Comparison of ENCODE assay signal across 19 cellular contexts in the genomic region with DNA sequence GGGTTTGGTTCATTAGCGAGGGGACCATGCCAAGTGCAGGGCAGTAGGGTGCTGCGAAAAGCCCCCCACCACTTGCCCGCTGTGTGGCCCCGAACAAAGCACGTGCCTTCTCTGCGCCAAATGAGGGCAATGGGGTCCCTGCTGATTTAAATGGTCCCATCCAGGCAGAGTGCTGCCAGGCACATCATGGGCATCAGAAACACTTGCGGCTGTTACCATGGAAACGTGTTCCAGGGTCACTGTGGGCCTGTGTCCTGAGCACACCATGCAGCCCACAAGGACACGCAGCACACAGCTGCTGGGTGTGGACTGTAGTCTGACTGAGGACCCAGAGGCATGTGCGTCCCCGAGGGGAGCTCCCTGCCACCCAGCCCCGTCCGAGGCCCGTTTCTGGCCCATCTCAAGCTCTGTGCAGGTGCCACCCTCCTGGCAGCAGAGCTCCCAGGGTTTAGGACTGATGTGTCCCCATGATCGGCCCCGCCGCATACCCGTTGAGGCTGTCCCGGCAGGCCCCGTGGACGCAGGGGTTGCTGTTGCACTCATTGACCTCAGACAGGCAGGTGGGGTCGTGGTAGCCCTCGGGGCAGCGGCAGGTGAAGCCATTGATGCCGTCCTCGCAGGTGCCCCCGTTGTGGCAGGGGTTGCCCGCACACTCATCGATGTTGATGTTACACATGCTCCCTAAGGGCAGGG.
"Had no signal": no experiment of that assay in that cellular context is flagged by ENCODE, and none has a peak within 500 bp of the region (broad histone marks: within the 10 kb centered on the region; RNA-seq: fewer than 3 reads in every experiment).

No MANE protein-coding gene starts in this region.

- H3K27me3 ChIP-seq: breast epithelium, foreskin keratinocyte, ovary, vagina had no signal

- ATAC-seq: foreskin keratinocyte, left ventricle myocardium superior, natural killer cell, T-helper 17 cell had no signal

- H3K27ac ChIP-seq: foreskin keratinocyte, ovary, prostate gland, vagina had no signal

- DNase-seq: activated B cell treated with CpG ODN at 0.5 μM for 24 hours; activated CD4-positive, alpha-beta T cell treated with anti-CD3 and anti-CD28 coated beads for 4 hours; activated CD4-positive, alpha-beta T cell treated with anti-CD3 and anti-CD28 coated beads, Interleukin-2, amount 50 U/mL, for 48 hours; activated naive CD4-positive, alpha-beta T cell treated with Interleukin-2 at 50 U/mL for 16 hours; activated naive CD8-positive, alpha-beta T cell treated with anti-CD3 and anti-CD28 coated beads for 36 hours; activated T-cell treated with anti-CD3 and anti-CD28 coated beads, Interleukin-2, amount 50 U/mL, for 48 hours; cortex of kidney; foreskin keratinocyte; left ventricle myocardium superior; midbrain; natural killer cell; ovary; stimulated activated CD4-positive, alpha-beta T cell treated with anti-CD3 and anti-CD28 coated beads, Interleukin-12 subunit alpha, Interleukin-12 subunit beta, amount 100 ng/mL, for 4 hours; T-helper 17 cell; trophoblast cell had no signal

- H3K36me3 Mint-ChIP-seq: natural killer cell had no signal

- H3K36me3 ChIP-seq: breast epithelium, ovary had no signal

- H3K27me3 Mint-ChIP-seq: activated B cell treated with CpG ODN at 0.5 μM for 24 hours; activated naive CD8-positive, alpha-beta T cell treated with anti-CD3 and anti-CD28 coated beads for 36 hours; stimulated activated naive CD8-positive, alpha-beta T cell treated with anti-CD3 and anti-CD28 coated beads, Interleukin-15, Interleukin-2, amounts not matched to agents 100 ng/mL and 50 ng/mL, for 24 hours; T-helper 17 cell had no signal

- H3K4me3 ChIP-seq: breast epithelium, ovary, prostate gland, vagina had no signal

- H3K9me3 Mint-ChIP-seq: activated B cell treated with CpG ODN at 0.5 μM for 24 hours; activated naive CD8-positive, alpha-beta T cell treated with anti-CD3 and anti-CD28 coated beads for 36 hours; natural killer cell; stimulated activated naive CD8-positive, alpha-beta T cell treated with anti-CD3 and anti-CD28 coated beads, Interleukin-15, Interleukin-2, amounts not matched to agents 100 ng/mL and 50 ng/mL, for 24 hours had no signal

- H3K9me3 ChIP-seq: breast epithelium, ovary, prostate gland, vagina had no signal

- H3K4me1 ChIP-seq: breast epithelium, foreskin keratinocyte, prostate gland had no signal

- H3K27ac Mint-ChIP-seq: activated B cell treated with CpG ODN at 0.5 μM for 24 hours; activated naive CD8-positive, alpha-beta T cell treated with anti-CD3 and anti-CD28 coated beads for 36 hours; natural killer cell; stimulated activated naive CD8-positive, alpha-beta T cell treated with anti-CD3 and anti-CD28 coated beads, Interleukin-15, Interleukin-2, amounts not matched to agents 100 ng/mL and 50 ng/mL, for 24 hours; T-helper 17 cell had no signal

- H3K4me1 Mint-ChIP-seq: activated B cell treated with CpG ODN at 0.5 μM for 24 hours; activated naive CD8-positive, alpha-beta T cell treated with anti-CD3 and anti-CD28 coated beads for 36 hours; natural killer cell; T-helper 17 cell had no signal

- H3K4me3 Mint-ChIP-seq: activated B cell treated with CpG ODN at 0.5 μM for 24 hours; activated naive CD8-positive, alpha-beta T cell treated with anti-CD3 and anti-CD28 coated beads for 36 hours; natural killer cell; stimulated activated naive CD8-positive, alpha-beta T cell treated with anti-CD3 and anti-CD28 coated beads, Interleukin-15, Interleukin-2, amounts not matched to agents 100 ng/mL and 50 ng/mL, for 24 hours; T-helper 17 cell had no signal
